Comparison of ENCODE assay signal across 8 cellular contexts in genomic region chr1:18681423-18681835, GRCh38. TPM values are rescaled to one million over a fixed set of nuclear protein-coding genes. Genes with fewer than 3 reads are reported as not detected.
DNase-seq lines count a peak whose midpoint lies in the region; ATAC-seq, FAIRE-seq and TF ChIP-seq lines count a peak whose summit lies in the region.

No MANE protein-coding gene starts in this region.

- WGBS in smooth muscle cell (ENCODE audit: low lambda C conversion rate), result 22% methylated on average over 4 of the region's 4 CpGs

- H3K27me3 ChIP-seq in Peyer's patch (no peaks in the 10 kb centered on the region), smooth muscle cell (ENCODE audit: low read depth) (peaks cover 43% of the 10 kb centered on the region)

- no peak for FAIRE-seq in D721Med (lab: Jason Lieb, UNC)

- H3K4me3 ChIP-seq in HFF-Myc (replicated peaks; ENCODE audit: low read depth, low read length), result no peak overlapping the region
- H3K4me3 ChIP-seq in Peyer's patch, result no peak overlapping the region
- H3K4me3 ChIP-seq in epithelial cell of proximal tubule (ENCODE audit: low read depth, low read length), result no peak overlapping the region
- H3K4me3 ChIP-seq in smooth muscle cell, result no peak overlapping the region

- no peak for TF ChIP-seq POLR2A in Peyer's patch (IDR thresholded peaks at IDR 0.05)

- H3K36me3 ChIP-seq in Peyer's patch (no peaks in the 10 kb centered on the region), smooth muscle cell (ENCODE audit: low read depth) (no peaks in the 10 kb centered on the region)

- H3K9me3 ChIP-seq in Peyer's patch (no peaks in the 10 kb centered on the region), smooth muscle cell (replicated peaks; ENCODE audit: low read depth) (no peaks in the 10 kb centered on the region)

- no peaks in the 10 kb centered on the region for H4K20me1 ChIP-seq in smooth muscle cell (ENCODE audit: low read depth)

- H3K4me1 ChIP-seq in Peyer's patch (no peaks in the 10 kb centered on the region), smooth muscle cell (ENCODE audit: low read depth) (no peaks in the 10 kb centered on the region)

- H3K9ac ChIP-seq in smooth muscle cell (ENCODE audit: low read depth), result no peak overlapping the region

- H3K79me2 ChIP-seq in smooth muscle cell (ENCODE audit: low read depth), result no peaks in the 10 kb centered on the region

- no peak overlapping the region for H2AFZ ChIP-seq in smooth muscle cell (ENCODE audit: low read depth)

- no peak overlapping the region for H3K4me2 ChIP-seq in smooth muscle cell

- peak; percentile 41 for TF ChIP-seq CTCF in D721Med (IDR thresholded peaks at IDR 0.05; ENCODE audit: insufficient read depth, missing control alignments)
- peak; percentile 72 for TF ChIP-seq CTCF in HFF-Myc (IDR thresholded peaks at IDR 0.05; ENCODE audit: low read depth, low read length, missing control alignments)
- peak in 5 of 6 experiments; percentile 16 to 59 (median 50) for TF ChIP-seq CTCF in Peyer's patch (IDR thresholded peaks at IDR 0.05)
- TF ChIP-seq CTCF in epithelial cell of proximal tubule (conservative IDR thresholded peaks at IDR 0.05; ENCODE audit: low read depth, low read length), result peak; percentile 67
- peak; percentile 71 for TF ChIP-seq CTCF in smooth muscle cell (IDR thresholded peaks at IDR 0.05; ENCODE audit: borderline replicate concordance, insufficient read depth, poor library complexity, severe bottlenecking)

- ATAC-seq in HG02981 (IDR thresholded peaks at IDR 0.05; ENCODE audit: unreplicated experiment) (no peak), GM18867 (IDR thresholded peaks at IDR 0.05; ENCODE audit: unreplicated experiment) (no peak), HG03045 (IDR thresholded peaks at IDR 0.05; ENCODE audit: unreplicated experiment) (no peak)

- no peaks in the 10 kb centered on the region for H3F3A ChIP-seq in smooth muscle cell (ENCODE audit: low read depth)

- H3K27ac ChIP-seq in Peyer's patch (no peak overlapping the region), smooth muscle cell (ENCODE audit: low read depth) (no peak overlapping the region)

- no peak for DNase-seq in D721Med (ENCODE audit: insufficient read length, low spot score)
- DNase-seq in HFF-Myc (ENCODE audit: extremely low read depth, low read depth), result peak; percentile 24
- DNase-seq in Peyer's patch, result peak in 1 of 3 donors; percentile 47
- DNase-seq in epithelial cell of proximal tubule (ENCODE audit: low read depth), result no peak
- no peak for DNase-seq in smooth muscle cell (lab: John Stamatoyannopoulos, UW; ENCODE audit: unreplicated experiment)

RNA-seq across cellular contexts. Expression of gene PAX7, which starts 50.8 kb away (rescaled TPM):
- total RNA-seq in Peyer's patch (not detected), epithelial cell of proximal tubule (not detected in 2 replicates), smooth muscle cell (not detected in 2 replicates)
- not detected in 2 replicates for polyA plus RNA-seq in smooth muscle cell
